15 cellular contexts compared by ENCODE assay signal in genomic region chr11:92846542-92847125, GRCh38.
DNase-seq lines count a peak whose midpoint lies in the region; ATAC-seq and TF ChIP-seq lines count a peak whose summit lies in the region.
"Had no signal": no experiment of that assay in that cellular context is flagged by ENCODE, and none has a peak within 500 bp of the region (broad histone marks: within the 10 kb centered on the region; RNA-seq: fewer than 3 reads in every experiment).

No MANE protein-coding gene starts in this region.

- dilution Hi-C loops in IMR-90 (cut with HindIII; ENCODE audit: low sequenced_read_pairs, unreplicated experiment): no loop called here

- no peak overlapping the region for H3K23ac ChIP-seq in IMR-90 (ENCODE audit: low read depth, low read length)

- peaks cover 7% of the 10 kb centered on the region for H3K9me3 Mint-ChIP-seq in glutamatergic neuron (ENCODE audit: unreplicated experiment)

- no peak for TF ChIP-seq CTCF in IMR-90 (conservative IDR thresholded peaks at IDR 0.05; ENCODE audit: low read depth, low read length)
- TF ChIP-seq CTCF in glutamatergic neuron (IDR thresholded peaks at IDR 0.05; ENCODE audit: partially characterized antibody, unreplicated experiment): no peak
- no peak for TF ChIP-seq CTCF in smooth muscle cell (IDR thresholded peaks at IDR 0.05; ENCODE audit: borderline replicate concordance, insufficient read depth, poor library complexity, severe bottlenecking)

- no peak overlapping the region for H3K4me2 ChIP-seq in IMR-90 (ENCODE audit: low read depth, low read length)
- H3K4me2 ChIP-seq in smooth muscle cell: peak overlapping the region; percentile 6
- H3K4me2 ChIP-seq: A549, KMS-11 had no signal

- H4K5ac ChIP-seq in IMR-90 (ENCODE audit: low read depth, low read length): no peak overlapping the region

- no peak overlapping the region for H3K4me3 Mint-ChIP-seq in glutamatergic neuron (ENCODE audit: unreplicated experiment)

- no peak overlapping the region for H2BK20ac ChIP-seq in IMR-90 (ENCODE audit: low read depth, low read length)

- peak overlapping the region; percentile 92 for H3K27ac Mint-ChIP-seq in glutamatergic neuron (ENCODE audit: unreplicated experiment)

- DNase-seq in EL: peak; percentile 32
- DNase-seq in IMR-90: peak; percentile 31
- no peak for DNase-seq in glutamatergic neuron
- no peak for DNase-seq in smooth muscle cell (lab: John Stamatoyannopoulos, UW; ENCODE audit: unreplicated experiment)
- no peak for DNase-seq in cortex of kidney (lab: John Stamatoyannopoulos, UW)
- DNase-seq in NCI-H2107 treated with DMSO at 0.1 percent for 48 hours (lab: John Stamatoyannopoulos, UW; ENCODE audit: unreplicated experiment): no peak
- DNase-seq: NCI-H1436 treated with DMSO at 0.1 percent for 48 hours, NCI-H2081 had no signal

- H3K27me3 ChIP-seq in IMR-90 (ENCODE audit: control insufficient read depth, insufficient read depth, low read length) (no peaks in the 10 kb centered on the region), smooth muscle cell (ENCODE audit: low read depth) (no peaks in the 10 kb centered on the region)
- H3K27me3 ChIP-seq: SJSA1 had no signal

- peaks cover 28% of the 10 kb centered on the region for H3K4me1 Mint-ChIP-seq in glutamatergic neuron (ENCODE audit: low read depth, unreplicated experiment)

- H3F3A ChIP-seq in smooth muscle cell (ENCODE audit: low read depth): peaks cover 10% of the 10 kb centered on the region

- no peaks in the 10 kb centered on the region for H3K9me1 ChIP-seq in IMR-90 (ENCODE audit: insufficient read depth, low read length)

- no peak overlapping the region for H2BK5ac ChIP-seq in IMR-90 (ENCODE audit: low read depth, low read length, poor library complexity, severe bottlenecking)

- no TSS peak for BruUV-seq in IMR-90 (replicated peaks; lab: Mats Ljungman, UMichigan)

- CTCF ChIA-PET in IMR-90 (lab: Yijun Ruan, JAX): no interaction called here

- no peak overlapping the region for H3K4ac ChIP-seq in IMR-90 (ENCODE audit: low read depth, low read length)

- H3K27me3 Mint-ChIP-seq in glutamatergic neuron (ENCODE audit: unreplicated experiment): peaks cover 3% of the 10 kb centered on the region

- no peak overlapping the region for H3K56ac ChIP-seq in IMR-90 (ENCODE audit: extremely low read depth, insufficient read depth, low read length)

- H3K27ac ChIP-seq in IMR-90 (ENCODE audit: insufficient read depth, low read length): no peak overlapping the region
- H3K27ac ChIP-seq in smooth muscle cell (ENCODE audit: low read depth): peak overlapping the region; percentile 60
- H3K27ac ChIP-seq: A549, C4-2B, KMS-11, SJSA1 had no signal

- H2BK15ac ChIP-seq in IMR-90 (ENCODE audit: low read depth, low read length): no peak overlapping the region

- H3K9me3 ChIP-seq in IMR-90 (ENCODE audit: control insufficient read depth, insufficient read depth, low read length) (no peaks in the 10 kb centered on the region), smooth muscle cell (replicated peaks; ENCODE audit: low read depth) (no peaks in the 10 kb centered on the region)
- H3K9me3 ChIP-seq: A549, SJSA1 had no signal

- TF ChIP-seq POLR2A in IMR-90 (IDR thresholded peaks at IDR 0.05; ENCODE audit: low read depth, low read length): no peak

- H4K8ac ChIP-seq in IMR-90 (ENCODE audit: low read depth in 2 of 2, low read length in 2 of 2): no peak overlapping the region

- H3K4me1 ChIP-seq in IMR-90 (ENCODE audit: control insufficient read depth, insufficient read depth, low read length): no peaks in the 10 kb centered on the region
- peaks cover 15% of the 10 kb centered on the region for H3K4me1 ChIP-seq in smooth muscle cell (ENCODE audit: low read depth)
- H3K4me1 ChIP-seq: A549, SJSA1 had no signal

- TF ChIP-seq RAD21 in IMR-90 (IDR thresholded peaks at IDR 0.05; ENCODE audit: low read length): no peak

- H4K91ac ChIP-seq in IMR-90 (ENCODE audit: insufficient read depth, low read depth, low read length): no peak overlapping the region

- in situ Hi-C loops in IMR-90 (cut with MboI; ENCODE audit: low sequenced_read_pairs): no loop called here

- ATAC-seq in IMR-90 (ENCODE audit: low read depth): peak; percentile 61; the same call in 1 of the 2 replicates
- no peak for ATAC-seq in GM18858 (IDR thresholded peaks at IDR 0.05; ENCODE audit: unreplicated experiment)
- ATAC-seq: A549, GM12878, HepG2 had no signal

- H2AFZ ChIP-seq in IMR-90 (replicated peaks; ENCODE audit: low read length, poor library complexity): no peak overlapping the region
- H2AFZ ChIP-seq in smooth muscle cell (ENCODE audit: low read depth): no peak overlapping the region

- no peaks in the 10 kb centered on the region for H3K79me2 ChIP-seq in smooth muscle cell (ENCODE audit: low read depth)

- H3K18ac ChIP-seq in IMR-90 (ENCODE audit: low read depth, low read length): no peak overlapping the region

- no peak overlapping the region for H3K9ac ChIP-seq in IMR-90 (ENCODE audit: low read depth, low read length)
- H3K9ac ChIP-seq in smooth muscle cell (ENCODE audit: low read depth): no peak overlapping the region
- H3K9ac ChIP-seq: KMS-11 had no signal

- no peak overlapping the region for H2AK5ac ChIP-seq in IMR-90 (ENCODE audit: low read depth, low read length)

- no peaks in the 10 kb centered on the region for H3K79me1 ChIP-seq in IMR-90 (ENCODE audit: low read depth in 1 of 2, low read length in 2 of 2)

- H3K36me3 ChIP-seq in IMR-90 (ENCODE audit: control insufficient read depth, insufficient read depth, low read length) (no peaks in the 10 kb centered on the region), smooth muscle cell (ENCODE audit: low read depth) (no peaks in the 10 kb centered on the region)
- H3K36me3 ChIP-seq: SJSA1 had no signal

- intact Hi-C loops in IMR-90 (cut with micrococcal nuclease): no loop called here

- H3K14ac ChIP-seq in IMR-90 (replicated peaks; ENCODE audit: low read depth, low read length): no peak overlapping the region

- no peak overlapping the region for H2AK9ac ChIP-seq in IMR-90 (replicated peaks; ENCODE audit: low read depth, low read length, poor library complexity)

- POLR2A ChIA-PET in IMR-90 (lab: Charles Lee; ENCODE audit: unreplicated experiment): no interaction called here

- H2BK120ac ChIP-seq in IMR-90 (ENCODE audit: low read depth, low read length): no peak overlapping the region

- H4K20me1 ChIP-seq in IMR-90 (ENCODE audit: insufficient read depth, low read length) (no peaks in the 10 kb centered on the region), smooth muscle cell (ENCODE audit: low read depth) (no peaks in the 10 kb centered on the region)

- H3K36me3 Mint-ChIP-seq in glutamatergic neuron (ENCODE audit: unreplicated experiment): peaks cover 5% of the 10 kb centered on the region

- no peak overlapping the region for H3K4me3 ChIP-seq in IMR-90 (ENCODE audit: insufficient read depth, low read depth, low read length)
- no peak overlapping the region for H3K4me3 ChIP-seq in smooth muscle cell
- H3K4me3 ChIP-seq: A549, GM12878, SJSA1 had no signal

TF ChIP-seq in IMR-90, 13 proteins besides CTCF, POLR2A, EP300 and RAD21:
- no peak for TF ChIP-seq RFX5 (IDR thresholded peaks at IDR 0.05; ENCODE audit: low read depth, low read length)
- no peak for TF ChIP-seq BHLHE40 (IDR thresholded peaks at IDR 0.05; ENCODE audit: low read depth, low read length)
- TF ChIP-seq MAZ (IDR thresholded peaks at IDR 0.05; ENCODE audit: borderline replicate concordance, low read depth, low read length): no peak
- no peak for TF ChIP-seq CEBPB (IDR thresholded peaks at IDR 0.05; ENCODE audit: low read depth, low read length)
- TF ChIP-seq MXI1 (IDR thresholded peaks at IDR 0.05; ENCODE audit: borderline replicate concordance, low read depth, low read length): no peak

Comparison
In these comparisons a context has a peak if more than half of its experiments do, and no peak if none do; other contexts are left out.
1. DNase-seq: peak in EL (single experiment) and IMR-90 (single experiment); none in glutamatergic neuron (single experiment), smooth muscle cell (single experiment), cortex of kidney (single experiment) and NCI-H2107 treated with DMSO at 0.1 percent for 48 hours (single experiment).